Comparison of ENCODE assay signal across 2 cellular contexts in genomic region chr11:120342226-120342625, GRCh38.
TF ChIP-seq lines count a peak whose summit lies in the region.

No MANE protein-coding gene starts in this region.

TF ChIP-seq in IMR-90, 13 proteins besides CTCF, POLR2A, EP300 and RAD21:
- TF ChIP-seq FOS (IDR thresholded peaks at IDR 0.05; ENCODE audit: low read depth, low read length) (no peak), NFE2L2 (IDR thresholded peaks at IDR 0.05; ENCODE audit: low read depth, low read length) (no peak), MXI1 (IDR thresholded peaks at IDR 0.05; ENCODE audit: borderline replicate concordance, low read depth, low read length) (no peak), CHD1 (IDR thresholded peaks at IDR 0.05; ENCODE audit: low read depth, low read length) (no peak), RFX5 (IDR thresholded peaks at IDR 0.05; ENCODE audit: low read depth, low read length) (no peak), RCOR1 (IDR thresholded peaks at IDR 0.05; ENCODE audit: insufficient replicate concordance, low read length) (no peak), BHLHE40 (IDR thresholded peaks at IDR 0.05; ENCODE audit: low read depth, low read length) (no peak), ELK1 (IDR thresholded peaks at IDR 0.05; ENCODE audit: borderline replicate concordance, low read depth, low read length) (no peak), CEBPB (IDR thresholded peaks at IDR 0.05; ENCODE audit: low read depth, low read length) (no peak)
- TF ChIP-seq, protein P1, sequence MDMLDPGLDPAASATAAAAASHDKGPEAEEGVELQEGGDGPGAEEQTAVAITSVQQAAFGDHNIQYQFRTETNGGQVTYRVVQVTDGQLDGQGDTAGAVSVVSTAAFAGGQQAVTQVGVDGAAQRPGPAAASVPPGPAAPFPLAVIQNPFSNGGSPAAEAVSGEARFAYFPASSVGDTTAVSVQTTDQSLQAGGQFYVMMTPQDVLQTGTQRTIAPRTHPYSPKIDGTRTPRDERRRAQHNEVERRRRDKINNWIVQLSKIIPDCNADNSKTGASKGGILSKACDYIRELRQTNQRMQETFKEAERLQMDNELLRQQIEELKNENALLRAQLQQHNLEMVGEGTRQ (IDR thresholded peaks at IDR 0.05; ENCODE audit: low read depth, low read length) = no peak

TF ChIP-seq in H1, 55 proteins besides CTCF, POLR2A, EP300 and RAD21:
- TF ChIP-seq CBX8 (IDR thresholded peaks at IDR 0.05; ENCODE audit: borderline replicate concordance, low read depth, low read length) = no peak
- no peak for TF ChIP-seq MAX (IDR thresholded peaks at IDR 0.05)
- TF ChIP-seq E2F6 (IDR thresholded peaks at IDR 0.05) = no peak
- TF ChIP-seq RBBP5 (IDR thresholded peaks at IDR 0.05; ENCODE audit: borderline replicate concordance, low read depth, low read length) = no peak
- no peak for TF ChIP-seq SRF (IDR thresholded peaks at IDR 0.05; ENCODE audit: low read depth, low read length)
- TF ChIP-seq CREB1 (IDR thresholded peaks at IDR 0.05) = no peak
- TF ChIP-seq HDAC2 (IDR thresholded peaks at IDR 0.05; ENCODE audit: borderline replicate concordance in 1 of 2, low read depth in 2 of 2, low read length in 2 of 2) = no peak
- TF ChIP-seq KDM5A (IDR thresholded peaks at IDR 0.05; ENCODE audit: low read length) = no peak
- no peak for TF ChIP-seq FOSL1 (IDR thresholded peaks at IDR 0.05; ENCODE audit: insufficient read depth, low read depth, low read length)
